In genomic region chr3:133512416-133513089, GRCh38 we compare ENCODE assay signal across 23 cellular contexts.
A peak's percentile ranks its signal among the peaks of the same experiment; 100 is the strongest.
DNase-seq lines count a peak whose midpoint lies in the region; ATAC-seq, FAIRE-seq and TF ChIP-seq lines count a peak whose summit lies in the region.
"Had no signal": no experiment of that assay in that cellular context is flagged by ENCODE, and none has a peak within 500 bp of the region (broad histone marks: within the 10 kb centered on the region; RNA-seq: fewer than 3 reads in every experiment).

No MANE protein-coding gene starts in this region.

- no peak overlapping the region for H3K4me3 ChIP-seq in liver (ENCODE audit: low read depth in 1 of 3, low read length in 3 of 3)
- H3K4me3 ChIP-seq in HepG2 (replicated peaks in 1 of 3; ENCODE audit: insufficient read depth in 1 of 3, low read depth in 2 of 3, low read length in 3 of 3), result no peak overlapping the region
- no peak overlapping the region for H3K4me3 ChIP-seq in endodermal cell (ENCODE audit: low read length)
- H3K4me3 ChIP-seq: HAP-1, MG63 had no signal

- H4K20me1 ChIP-seq in HepG2 (ENCODE audit: insufficient read depth, low read length), result no peaks in the 10 kb centered on the region

- H3K36me3 Mint-ChIP-seq in endodermal cell (ENCODE audit: low read depth) (no peaks in the 10 kb centered on the region), neural crest cell (ENCODE audit: low read depth) (no peaks in the 10 kb centered on the region)

- H3K9me3 Mint-ChIP-seq in endodermal cell (no peaks in the 10 kb centered on the region), neural crest cell (no peaks in the 10 kb centered on the region)
- H3K9me3 Mint-ChIP-seq: HFFc6 had no signal

- H3K36me3 ChIP-seq in liver (ENCODE audit: control insufficient read depth in 4 of 4, insufficient read depth in 3 of 4, low read depth in 1 of 4, low read length in 3 of 4) (no peaks in the 10 kb centered on the region), HepG2 (replicated peaks in 1 of 2; ENCODE audit: control insufficient read depth in 1 of 2, insufficient read depth in 2 of 2, low read length in 2 of 2) (no peaks in the 10 kb centered on the region), endodermal cell (ENCODE audit: control insufficient read depth, insufficient read depth, low read length) (no peaks in the 10 kb centered on the region)
- H3K36me3 ChIP-seq: HAP-1, MG63 had no signal

- no peak overlapping the region for H3K4me2 ChIP-seq in HepG2 (ENCODE audit: low read depth, low read length)

- FAIRE-seq in HepG2 (lab: Jason Lieb, UNC), result no peak
- FAIRE-seq: GM12891, HTR-8/SVneo had no signal

- H3K4me3 Mint-ChIP-seq in endodermal cell (no peak overlapping the region), neural crest cell (no peak overlapping the region)
- H3K4me3 Mint-ChIP-seq: HFFc6 had no signal

- H3K4me1 Mint-ChIP-seq in endodermal cell (no peaks in the 10 kb centered on the region), neural crest cell (no peaks in the 10 kb centered on the region)

- CTCF ChIA-PET in HepG2 (lab: Yijun Ruan, JAX; ENCODE audit: low intra/inter-chr PET ratio, low total read pairs), result no interaction called here

- no peaks in the 10 kb centered on the region for H3K27me3 Mint-ChIP-seq in endodermal cell (ENCODE audit: insufficient read depth)
- no peaks in the 10 kb centered on the region for H3K27me3 Mint-ChIP-seq in neural crest cell (ENCODE audit: low read depth)

- BruUV-seq in HepG2 (replicated peaks; lab: Mats Ljungman, UMichigan), result no TSS peak

- POLR2A ChIA-PET in HepG2 (lab: Yijun Ruan, JAX), result no interaction called here

- no peak overlapping the region for H3K27ac Mint-ChIP-seq in endodermal cell
- peak overlapping the region; percentile 29 for H3K27ac Mint-ChIP-seq in neural crest cell (ENCODE audit: unreplicated experiment)
- H3K27ac Mint-ChIP-seq: HFFc6 had no signal

- H3K27ac ChIP-seq in liver (ENCODE audit: low read depth in 1 of 2, low read length in 2 of 2) (no peak overlapping the region), HepG2 (ENCODE audit: extremely low read length, insufficient read depth, low read length) (no peak overlapping the region), endodermal cell (ENCODE audit: low read depth, low read length) (no peak overlapping the region), substantia nigra (ENCODE audit: low read depth, low read length, poor library complexity, severe bottlenecking) (no peak overlapping the region)

- WGBS in liver, result 84% methylated on average over 6 of the region's 6 CpGs
- WGBS in HepG2 (ENCODE audit: low lambda C conversion rate), result 27% methylated on average over 6 of the region's 6 CpGs
- 91 to 100% methylated on average over 1 to 6 of the region's 6 CpGs for WGBS in endodermal cell (ENCODE audit: insufficient coverage in 1 of 2, insufficient read length in 1 of 2), 2 experiments

- H3K4me1 ChIP-seq in liver (ENCODE audit: control insufficient read depth in 4 of 4, insufficient read depth in 4 of 4, low read length in 3 of 4) (peaks cover 4 to 10% (median 7%) of the 10 kb centered on the region in 4 donors), HepG2 (ENCODE audit: insufficient read depth, low read length) (no peaks in the 10 kb centered on the region), endodermal cell (ENCODE audit: control insufficient read depth, insufficient read depth, low read length) (no peaks in the 10 kb centered on the region)
- H3K4me1 ChIP-seq: HAP-1 had no signal

- no peak for TF ChIP-seq POLR2A in HepG2 (IDR thresholded peaks at IDR 0.05; ENCODE audit: insufficient read depth in 1 of 2, low read depth in 2 of 2, low read length in 2 of 2)

- intact Hi-C loops in HepG2 (cut with micrococcal nuclease; ENCODE audit: unreplicated experiment), result no loop called here

- DNase-seq in HepG2 (ENCODE audit: low spot score), result no peak
- peak; percentile 17 for DNase-seq in endodermal cell
- no peak for DNase-seq in neural crest cell (ENCODE audit: low read depth, low spot score)
- DNase-seq in hippocampal formation (lab: John Stamatoyannopoulos, UW), result no peak
- no peak for DNase-seq in NCI-H748 treated with DMSO at 0.1 percent for 48 hours (lab: John Stamatoyannopoulos, UW)
- DNase-seq in substantia nigra (lab: John Stamatoyannopoulos, UW), result no peak
- DNase-seq: Calu3; GF-D8; GOT3; HFFc6; KBM-7; MG63; NCI-H2029; NCI-H446; NCI-H524 treated with DMSO at 0.1 percent for 48 hours; NCI-H82; NK-92 treated with Interleukin-12 subunit alpha and Interleukin-12 subunit beta, amount 100 ng/mL, for 24 hours; PC-3; SHP77 had no signal

- no peak for TF ChIP-seq RAD21 in liver (IDR thresholded peaks at IDR 0.05)
- no peak for TF ChIP-seq RAD21 in HepG2 (CRISPR knock-in tag; IDR thresholded peaks at IDR 0.05)

- no peak overlapping the region for H2AFZ ChIP-seq in HepG2 (ENCODE audit: low read length)

- no peak for ATAC-seq in HepG2
- ATAC-seq: PC-3 had no signal

- TF ChIP-seq EP300 in HepG2 (IDR thresholded peaks at IDR 0.05; ENCODE audit: low read depth in 2 of 2, low read length in 2 of 2) (no peak), HepG2 (CRISPR knock-in tag; IDR thresholded peaks at IDR 0.05; ENCODE audit: borderline replicate concordance) (no peak)

- in situ Hi-C loops in HepG2 (cut with HindIII; ENCODE audit: extremely low pct_ligation_motif_present, low pct_unique_long_range_greater_than_20kb), result no loop called here

- H3K9me3 ChIP-seq in liver (ENCODE audit: control insufficient read depth in 4 of 4, low read length in 3 of 4), result no peaks in the 10 kb centered on the region
- H3K9me3 ChIP-seq in HepG2 (ENCODE audit: low read length), result no peaks in the 10 kb centered on the region
- no peaks in the 10 kb centered on the region for H3K9me3 ChIP-seq in endodermal cell (ENCODE audit: control insufficient read depth, low read length)
- H3K9me3 ChIP-seq: HAP-1, MG63 had no signal

- no peaks in the 10 kb centered on the region for H3K79me2 ChIP-seq in HepG2 (ENCODE audit: insufficient read depth, low read length)

- TF ChIP-seq CTCF in liver (IDR thresholded peaks at IDR 0.05; ENCODE audit: low read depth, low read length, missing input control), result no peak
- TF ChIP-seq CTCF in HepG2 (CRISPR knock-in tag; IDR thresholded peaks at IDR 0.05), result no peak
- TF ChIP-seq CTCF in endodermal cell (conservative IDR thresholded peaks at IDR 0.05), result no peak
- no peak for TF ChIP-seq CTCF in neural crest cell (conservative IDR thresholded peaks at IDR 0.05)

- H3K9ac ChIP-seq in liver (ENCODE audit: low read depth in 1 of 2, low read length in 2 of 2) (no peak overlapping the region), HepG2 (ENCODE audit: insufficient read depth, low read depth, low read length) (no peak overlapping the region), endodermal cell (ENCODE audit: extremely low read depth, low read length, poor library complexity, severe bottlenecking) (no peak overlapping the region)

- H3K27me3 ChIP-seq in liver (ENCODE audit: control insufficient read depth in 4 of 4, insufficient read depth in 4 of 4, low read length in 3 of 4) (no peaks in the 10 kb centered on the region), HepG2 (ENCODE audit: control insufficient read depth in 1 of 2, insufficient read depth in 2 of 2, low read length in 2 of 2) (no peaks in the 10 kb centered on the region; a peak in 1 of 5 replicates), endodermal cell (ENCODE audit: control insufficient read depth, insufficient read depth, low read length, poor library complexity, severe bottlenecking) (no peaks in the 10 kb centered on the region)
- H3K27me3 ChIP-seq: MG63 had no signal

TF ChIP-seq in liver, 16 proteins besides CTCF, POLR2A, EP300 and RAD21:
- peak; percentile 85 for TF ChIP-seq NR2F2 (IDR thresholded peaks at IDR 0.05)
- TF ChIP-seq FOXA1 (IDR thresholded peaks at IDR 0.05), result no peak
TF ChIP-seq in liver: peak in this region for 1.

TF ChIP-seq in HepG2, 621 proteins besides CTCF, POLR2A, EP300 and RAD21 (continues in another document):
- TF ChIP-seq NR3C1 (CRISPR knock-in tag; IDR thresholded peaks at IDR 0.05) (no peak), ZNF879 (CRISPR knock-in tag; IDR thresholded peaks at IDR 0.05) (no peak), ZNF83 (CRISPR knock-in tag; IDR thresholded peaks at IDR 0.05; ENCODE audit: borderline replicate concordance) (no peak), ZNF296 (CRISPR knock-in tag; conservative IDR thresholded peaks at IDR 0.05) (no peak), ZNF629 (CRISPR knock-in tag; conservative IDR thresholded peaks at IDR 0.05) (no peak), ZNF350 (CRISPR knock-in tag; IDR thresholded peaks at IDR 0.05; ENCODE audit: borderline replicate concordance, low read depth) (no peak), NR2F2 (IDR thresholded peaks at IDR 0.05; ENCODE audit: borderline replicate concordance, low read depth) (no peak), TRAFD1 (CRISPR knock-in tag; IDR thresholded peaks at IDR 0.05; ENCODE audit: borderline replicate concordance) (no peak)
